ENCODE assay signal across 28 cellular contexts in the genomic region with DNA sequence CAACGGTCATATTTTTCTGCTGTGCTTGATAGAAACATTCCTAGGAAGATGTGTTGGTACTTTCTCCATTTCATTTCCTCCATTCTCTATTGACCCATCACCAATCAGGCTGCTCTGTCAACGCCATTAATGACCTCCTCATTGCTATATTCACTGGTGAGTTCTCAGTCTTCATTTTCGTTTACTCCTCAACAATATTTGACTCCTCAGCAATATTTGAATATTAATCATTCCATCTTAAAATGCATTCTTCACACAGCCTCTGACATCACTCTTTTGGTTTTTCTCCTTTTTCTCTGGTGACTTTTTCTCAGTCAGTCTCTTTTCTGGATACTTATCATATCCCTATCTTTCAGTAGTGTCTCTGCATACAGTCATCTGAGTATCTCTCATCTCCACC.
"Had no signal": no experiment of that assay in that cellular context is flagged by ENCODE, and none has a peak within 500 bp of the region (broad histone marks: within the 10 kb centered on the region; RNA-seq: fewer than 3 reads in every experiment).

No MANE protein-coding gene starts in this region.

- H3K4me1 ChIP-seq: esophagus squamous epithelium, gastrocnemius medialis, heart right ventricle, left lung, lower lobe of right lung had no signal

- DNase-seq: cortex of kidney; effector CD8-positive, alpha-beta T cell; effector memory CD8-positive, alpha-beta T cell; endodermal cell; erythroblast; esophagus squamous epithelium; foreskin fibroblast; foreskin melanocyte; gastrocnemius medialis; glutamatergic neuron; head of caudate nucleus; heart right ventricle; hippocampal formation; left cardiac atrium; left lung; left ventricle myocardium superior; lower lobe of right lung; mesenchymal stem cell; mucosa of descending colon; naive B cell; naive thymus-derived CD8-positive, alpha-beta T cell had no signal

- H3K4me3 Mint-ChIP-seq: dendritic cell treated with granulocyte-macrophage colony-stimulating factor and Interleukin-4, amounts not matched to agents 40 ng/mL and 50 ng/mL, for 4 days; effector memory CD8-positive, alpha-beta T cell; endodermal cell; mesothelial cell of epicardium; naive B cell; naive thymus-derived CD8-positive, alpha-beta T cell had no signal

- H3K4me3 ChIP-seq: esophagus squamous epithelium, gastrocnemius medialis, heart right ventricle, left lung, lower lobe of right lung, mucosa of descending colon had no signal

- H3K36me3 ChIP-seq: esophagus squamous epithelium, gastrocnemius medialis, heart right ventricle, left lung, lower lobe of right lung had no signal

- FAIRE-seq: endometrium, islet of Langerhans, keratinocyte had no signal

- H3K9me3 ChIP-seq: esophagus squamous epithelium, gastrocnemius medialis, heart right ventricle, left lung, lower lobe of right lung, mucosa of descending colon had no signal

- H3K27ac Mint-ChIP-seq: dendritic cell treated with granulocyte-macrophage colony-stimulating factor and Interleukin-4, amounts not matched to agents 40 ng/mL and 50 ng/mL, for 4 days; effector memory CD8-positive, alpha-beta T cell; endodermal cell; mesothelial cell of epicardium; naive thymus-derived CD8-positive, alpha-beta T cell had no signal

- ATAC-seq: effector memory CD8-positive, alpha-beta T cell; esophagus mucosa; gastrocnemius medialis; heart right ventricle; left cardiac atrium; left lung; left ventricle myocardium superior; lower lobe of right lung; mucosa of descending colon; naive thymus-derived CD8-positive, alpha-beta T cell had no signal

- H3K9me3 Mint-ChIP-seq: effector memory CD8-positive, alpha-beta T cell had no signal

- H3K36me3 Mint-ChIP-seq: mesothelial cell of epicardium, naive B cell had no signal

- H3K27me3 Mint-ChIP-seq: dendritic cell treated with granulocyte-macrophage colony-stimulating factor and Interleukin-4, amounts not matched to agents 40 ng/mL and 50 ng/mL, for 4 days; effector memory CD8-positive, alpha-beta T cell had no signal

- H3K27me3 ChIP-seq: esophagus squamous epithelium, gastrocnemius medialis, heart right ventricle, left lung had no signal

- H3K4me1 Mint-ChIP-seq: endodermal cell, mesothelial cell of epicardium, naive B cell had no signal

- H3K27ac ChIP-seq: epithelial cell of prostate, esophagus squamous epithelium, gastrocnemius medialis, heart right ventricle, left lung, lower lobe of right lung had no signal
